ENCODE assay signal across 4 cellular contexts in genomic region chr1:32874860-32875793, GRCh38.
TF ChIP-seq lines count a peak whose summit lies in the region.

No MANE protein-coding gene starts in this region.

TF ChIP-seq in SK-N-SH, 30 proteins besides CTCF, POLR2A, EP300 and RAD21:
- TF ChIP-seq PBX3 (IDR thresholded peaks at IDR 0.05) (peak; percentile 38), JUND (IDR thresholded peaks at IDR 0.05) (no peak)
TF ChIP-seq in SK-N-SH: peak in this region for 1.

TF ChIP-seq in SK-N-SH treated with all-trans-retinoic acid at 6 μM for 48 hours, 23 proteins besides CTCF, POLR2A, EP300 and RAD21:
- TF ChIP-seq CSRNP3 (CRISPR knock-in tag; IDR thresholded peaks at IDR 0.05) (no peak), TOX (CRISPR knock-in tag; IDR thresholded peaks at IDR 0.05; ENCODE audit: borderline replicate concordance) (no peak), CSDC2 (CRISPR knock-in tag; IDR thresholded peaks at IDR 0.05) (no peak), ESRRG (CRISPR knock-in tag; IDR thresholded peaks at IDR 0.05) (no peak), ZNF8 (CRISPR knock-in tag; IDR thresholded peaks at IDR 0.05) (no peak), GLIS3 (CRISPR knock-in tag; IDR thresholded peaks at IDR 0.05) (no peak), TSHZ2 (CRISPR knock-in tag; IDR thresholded peaks at IDR 0.05) (no peak), ISL1 (CRISPR knock-in tag; IDR thresholded peaks at IDR 0.05) (no peak), CREB5 (CRISPR knock-in tag; IDR thresholded peaks at IDR 0.05; ENCODE audit: low read depth) (no peak), OSR1 (CRISPR knock-in tag; IDR thresholded peaks at IDR 0.05) (no peak), ZNF565 (CRISPR knock-in tag; conservative IDR thresholded peaks at IDR 0.05; ENCODE audit: low read depth) (no peak), ZFP30 (CRISPR knock-in tag; IDR thresholded peaks at IDR 0.05) (no peak), PPARA (CRISPR knock-in tag; IDR thresholded peaks at IDR 0.05; ENCODE audit: borderline replicate concordance) (no peak)

TF ChIP-seq in GM23338, 12 proteins besides CTCF, POLR2A, EP300 and RAD21 (continues in another document):
- TF ChIP-seq REST (IDR thresholded peaks at IDR 0.05; ENCODE audit: unreplicated experiment) (no peak), CREB1 (CRISPR knock-in tag; IDR thresholded peaks at IDR 0.05; ENCODE audit: low read depth) (no peak), EZH2 (IDR thresholded peaks at IDR 0.05; ENCODE audit: low read depth, unreplicated experiment) (no peak), ZNF114 (CRISPR knock-in tag; IDR thresholded peaks at IDR 0.05) (no peak), NANOG (IDR thresholded peaks at IDR 0.05; ENCODE audit: borderline replicate concordance) (no peak), EZH2phosphoT487 (IDR thresholded peaks at IDR 0.05; ENCODE audit: unreplicated experiment) (no peak), STAT1 (IDR thresholded peaks at IDR 0.05; ENCODE audit: unreplicated experiment) (no peak), JUNB (IDR thresholded peaks at IDR 0.05; ENCODE audit: unreplicated experiment) (no peak), ZNF462 (CRISPR knock-in tag; IDR thresholded peaks at IDR 0.05) (no peak), POLR2AphosphoS5 (IDR thresholded peaks at IDR 0.05; ENCODE audit: low read depth) (no peak), ZNF331 (CRISPR knock-in tag; IDR thresholded peaks at IDR 0.05; ENCODE audit: low read depth) (no peak)

TF ChIP-seq in GM12878, 131 proteins besides CTCF, POLR2A, EP300 and RAD21:
- TF ChIP-seq SRF (IDR thresholded peaks at IDR 0.05; ENCODE audit: low read depth in 2 of 2, low read length in 2 of 2): no peak
- TF ChIP-seq ZBED1 (IDR thresholded peaks at IDR 0.05; ENCODE audit: borderline replicate concordance): no peak
- TF ChIP-seq BRCA1 (IDR thresholded peaks at IDR 0.05; ENCODE audit: low read depth, low read length): no peak
- no peak for TF ChIP-seq IRF4 (IDR thresholded peaks at IDR 0.05; ENCODE audit: low read depth, low read length)
- peak; percentile 25; the same call in 1 of the 2 replicates for TF ChIP-seq ATF7 (IDR thresholded peaks at IDR 0.05; ENCODE audit: low read depth)
- TF ChIP-seq SMARCA5 (IDR thresholded peaks at IDR 0.05): 0 out of 2 replicates have a peak, but pooled peaks have one; percentile 63
- TF ChIP-seq HDAC6 (IDR thresholded peaks at IDR 0.05; ENCODE audit: unreplicated experiment): no peak
- no peak for TF ChIP-seq JUNB (IDR thresholded peaks at IDR 0.05)
- TF ChIP-seq PBX3 (IDR thresholded peaks at IDR 0.05; ENCODE audit: insufficient replicate concordance, low read depth, low read length): no peak
- no peak for TF ChIP-seq PAX5 (IDR thresholded peaks at IDR 0.05; ENCODE audit: borderline replicate concordance, low read depth, low read length)
- no peak for TF ChIP-seq STAT3 (IDR thresholded peaks at IDR 0.05; ENCODE audit: low read depth, low read length)
- TF ChIP-seq BCL3 (IDR thresholded peaks at IDR 0.05; ENCODE audit: borderline replicate concordance, insufficient read depth, low read depth, low read length, poor library complexity, severe bottlenecking): no peak
- TF ChIP-seq BACH1 (IDR thresholded peaks at IDR 0.05; ENCODE audit: borderline replicate concordance): no peak
